ENCODE assay signal across 8 cellular contexts in the genomic region with DNA sequence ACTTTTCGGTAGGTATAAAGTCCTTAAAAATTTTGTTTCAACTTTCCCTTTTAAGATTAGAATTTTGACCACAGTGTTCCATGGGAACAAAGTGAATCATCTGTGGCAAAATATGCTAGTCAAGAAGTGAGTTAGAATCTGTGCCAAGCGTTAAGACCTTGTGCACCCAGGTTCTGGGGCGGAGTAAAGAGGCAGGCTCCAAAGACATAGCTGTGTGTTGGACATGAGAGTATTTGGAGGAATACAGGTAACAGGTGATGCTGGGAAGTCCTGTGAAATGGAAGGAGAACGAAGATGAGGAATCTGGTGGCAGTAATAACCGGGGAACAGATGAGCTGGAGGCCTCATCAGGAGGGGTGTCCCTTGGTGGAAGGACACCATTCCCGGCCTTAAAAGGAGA. TPM values are rescaled to one million over a fixed set of nuclear protein-coding genes. Genes with fewer than 3 reads are reported as not detected.
"Had no signal": no experiment of that assay in that cellular context is flagged by ENCODE, and none has a peak within 500 bp of the region (broad histone marks: within the 10 kb centered on the region; RNA-seq: fewer than 3 reads in every experiment).

No MANE protein-coding gene starts in this region.

RNA-seq across cellular contexts. Expression of gene CR1L, which starts 10.6 kb away (rescaled TPM):
- total RNA-seq: HT1080, LHCN-M2, MCF 10A, PC-9, Peyer's patch, Right ventricle myocardium inferior, SJSA1 had no signal
- polyA plus RNA-seq: IgD-negative memory B cell had no signal
